In the genomic region with DNA sequence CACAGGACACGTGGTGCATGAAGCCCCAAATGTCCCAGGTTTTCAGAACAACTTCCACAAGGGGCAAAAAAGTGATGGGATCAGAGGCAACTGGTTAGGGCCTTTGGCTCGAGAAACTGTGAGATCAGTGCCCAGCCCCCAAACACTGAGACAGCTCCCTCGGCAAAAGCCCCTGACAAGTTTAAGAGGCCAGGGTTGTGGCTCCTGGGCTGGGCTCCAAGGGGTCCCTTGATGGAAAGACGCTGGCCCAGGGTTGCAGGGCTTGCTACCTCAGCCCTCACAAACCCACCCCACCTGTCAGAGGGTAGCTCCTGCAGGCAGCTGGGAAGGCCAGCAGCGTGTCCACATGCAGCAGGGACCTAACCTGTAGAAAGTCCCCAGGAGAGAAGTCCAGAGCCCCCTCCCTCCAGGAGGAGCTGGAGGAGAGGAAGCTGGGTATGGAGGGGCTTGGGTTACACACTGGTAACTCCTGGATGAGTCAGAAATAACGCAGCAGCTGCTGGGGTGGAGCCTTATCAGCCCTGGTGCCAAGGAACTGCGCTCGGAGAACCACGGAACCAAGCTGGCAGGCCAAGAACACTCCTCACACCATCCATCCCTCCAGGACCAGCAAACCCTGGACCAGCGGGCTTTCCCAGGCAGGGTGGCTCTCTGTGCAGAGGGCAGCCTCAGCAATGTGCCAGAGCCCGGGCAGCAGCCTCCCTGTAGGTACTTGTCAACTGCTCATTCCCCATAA, we compare ENCODE assay signal across 13 cellular contexts. TPM values are rescaled to one million over a fixed set of nuclear protein-coding genes. Genes with fewer than 3 reads are reported as not detected.
DNase-seq lines count a peak whose midpoint lies in the region; ATAC-seq and TF ChIP-seq lines count a peak whose summit lies in the region.
"Had no signal": no experiment of that assay in that cellular context is flagged by ENCODE, and none has a peak within 500 bp of the region (broad histone marks: within the 10 kb centered on the region; RNA-seq: fewer than 3 reads in every experiment).

No MANE protein-coding gene starts in this region.

- H3K4me1 ChIP-seq in breast epithelium, result no peaks in the 10 kb centered on the region
- peaks cover 27% of the 10 kb centered on the region for H3K4me1 ChIP-seq in SJCRH30
- H3K4me1 ChIP-seq: Caco-2 had no signal

- H3K27me3 ChIP-seq in breast epithelium (no peaks in the 10 kb centered on the region), SJCRH30 (no peaks in the 10 kb centered on the region)

- TF ChIP-seq POLR2A in breast epithelium (IDR thresholded peaks at IDR 0.05), result no peak

- H3K4me3 ChIP-seq in breast epithelium, result no peak overlapping the region
- H3K4me3 ChIP-seq in SJCRH30, result peak overlapping the region; percentile 12
- no peak overlapping the region for H3K4me3 ChIP-seq in fibroblast of pulmonary artery (replicated peaks; ENCODE audit: low read depth, low read length)

- BruUV-seq in MCF 10A (replicated peaks; lab: Mats Ljungman, UMichigan), result no TSS peak

- no peak for TF ChIP-seq CTCF in MCF 10A (IDR thresholded peaks at IDR 0.05; ENCODE audit: unreplicated experiment)
- TF ChIP-seq CTCF in breast epithelium (IDR thresholded peaks at IDR 0.05), result no peak
- no peak for TF ChIP-seq CTCF in fibroblast of pulmonary artery (IDR thresholded peaks at IDR 0.05; ENCODE audit: low read length, missing control alignments)

- no peak overlapping the region for H3K27ac Mint-ChIP-seq in MCF 10A (ENCODE audit: low read depth, unreplicated experiment)
- H3K27ac Mint-ChIP-seq: activated CD4-positive, alpha-beta T cell treated with anti-CD3 and anti-CD28 coated beads, Interleukin-2, amount 10 ng/mL, durations not matched to agents 7 days and 5 days; activated T-cell treated with anti-CD3 and anti-CD28 coated beads, Interleukin-2, amount 50 U/mL, for 72 hours had no signal

- no peak overlapping the region for H3K4me3 Mint-ChIP-seq in MCF 10A (ENCODE audit: unreplicated experiment)
- H3K4me3 Mint-ChIP-seq: activated CD4-positive, alpha-beta T cell treated with anti-CD3 and anti-CD28 coated beads, Interleukin-2, amount 10 ng/mL, durations not matched to agents 7 days and 5 days; activated T-cell treated with anti-CD3 and anti-CD28 coated beads, Interleukin-2, amount 50 U/mL, for 72 hours had no signal

- H3K9me3 Mint-ChIP-seq in MCF 10A (ENCODE audit: unreplicated experiment), result no peaks in the 10 kb centered on the region
- H3K9me3 Mint-ChIP-seq: activated CD4-positive, alpha-beta T cell treated with anti-CD3 and anti-CD28 coated beads, Interleukin-2, amount 10 ng/mL, durations not matched to agents 7 days and 5 days; activated T-cell treated with anti-CD3 and anti-CD28 coated beads, Interleukin-2, amount 50 U/mL, for 72 hours had no signal

- no peaks in the 10 kb centered on the region for H3K36me3 ChIP-seq in breast epithelium
- H3K36me3 ChIP-seq in SJCRH30, result no peaks in the 10 kb centered on the region

- no peak for ATAC-seq in HG02678 (IDR thresholded peaks at IDR 0.05; ENCODE audit: unreplicated experiment)
- ATAC-seq: activated T-cell treated with anti-CD3 and anti-CD28 coated beads, Interleukin-2, amount 50 U/mL, for 72 hours; Panc1 had no signal

- DNase-seq in MCF 10A (ENCODE audit: unreplicated experiment), result peak; percentile 34
- no peak for DNase-seq in breast epithelium (ENCODE audit: low spot score in 2 of 2)
- DNase-seq in SJCRH30, result peak; percentile 85 to 88
- peak; percentile 28 for DNase-seq in fibroblast of pulmonary artery (ENCODE audit: low read depth)
- no peak for DNase-seq in NCI-H146 (lab: John Stamatoyannopoulos, UW)
- DNase-seq in DMS153 treated with DMSO at 0.1 percent for 48 hours (lab: John Stamatoyannopoulos, UW; ENCODE audit: unreplicated experiment), result no peak
- DNase-seq in activated CD8-positive, alpha-beta memory T cell treated with anti-CD3 and anti-CD28 coated beads, Interleukin-2, amount 50 U/mL, for 4 hours, result no peak
- DNase-seq: activated CD4-positive, alpha-beta T cell treated with anti-CD3 and anti-CD28 coated beads, Interleukin-2, amount 10 ng/mL, durations not matched to agents 7 days and 5 days; activated T-cell treated with anti-CD3 and anti-CD28 coated beads, Interleukin-2, amount 50 U/mL, for 72 hours; Caco-2; T-helper 2 cell had no signal

- H3K27ac ChIP-seq in breast epithelium (no peak overlapping the region), SJCRH30 (peak overlapping the region; percentile 46)

- CTCF ChIA-PET in MCF 10A (lab: Yijun Ruan, JAX), result interaction anchor here (0.6 to 12.6 kb wide), 11 partner anchors 8 to 463 kb away, joined by 3 to 190 read pairs (median 5); partner anchors contain the start of genes LZIC and NMNAT1

- POLR2A ChIA-PET in MCF 10A (lab: Yijun Ruan, JAX), result interaction anchor here (0.7 to 3.5 kb wide), 6 partner anchors 18 to 107 kb away, joined by 3 to 19 read pairs (median 6); partner anchors contain the start of genes CTNNBIP1, LZIC and NMNAT1

- H3K9me3 ChIP-seq in breast epithelium (no peaks in the 10 kb centered on the region), SJCRH30 (replicated peaks) (no peaks in the 10 kb centered on the region)
- H3K9me3 ChIP-seq: Caco-2 had no signal

- intact Hi-C loops in MCF 10A (cut with micrococcal nuclease), result no loop called here
- intact Hi-C loops in breast epithelium (cut with DNase I; ENCODE audit: low total_unique reads), result no loop called here

- H3K36me3 Mint-ChIP-seq in MCF 10A (ENCODE audit: insufficient read depth, unreplicated experiment), result peaks cover 24% of the 10 kb centered on the region

- H3K4me1 Mint-ChIP-seq in MCF 10A (ENCODE audit: insufficient read depth, unreplicated experiment), result no peaks in the 10 kb centered on the region

- H3K27me3 Mint-ChIP-seq in MCF 10A (ENCODE audit: insufficient read depth, unreplicated experiment), result no peaks in the 10 kb centered on the region
- H3K27me3 Mint-ChIP-seq: activated CD4-positive, alpha-beta T cell treated with anti-CD3 and anti-CD28 coated beads, Interleukin-2, amount 10 ng/mL, durations not matched to agents 7 days and 5 days had no signal

RNA-seq across cellular contexts. Expression of gene CTNNBIP1, which starts 37.5 kb away (rescaled TPM):
- 31.3 and 31.4 TPM in 2 replicates for total RNA-seq in MCF 10A (2022)
- 10 to 100 TPM; 25.9 to 37.9 (median 29.5) TPM for total RNA-seq in breast epithelium
- 32.9 and 35.3 TPM in 2 replicates for total RNA-seq in SJCRH30 (2014; rRNA removed; shearing (Covaris generic))

RNA-seq across cellular contexts. Expression of gene CLSTN1, which starts 48.8 kb away (rescaled TPM):
- total RNA-seq in MCF 10A (2022), result 98.5 and 106 TPM in 2 replicates
- total RNA-seq in breast epithelium, result 10 to 100 TPM; 25.4 to 47.5 (median 42.3) TPM
- total RNA-seq in SJCRH30 (2014; rRNA removed; shearing (Covaris generic)), result 50.5 and 52.4 TPM in 2 replicates

Comparison
In these comparisons a context has a peak if more than half of its experiments do, and no peak if none do; other contexts are left out.
1. DNase-seq: peak in MCF 10A (single experiment), SJCRH30 (2 of 2) and fibroblast of pulmonary artery (single experiment); none in breast epithelium (0 of 2), NCI-H146 (single experiment), DMS153 treated with DMSO at 0.1 percent for 48 hours (single experiment) and activated CD8-positive, alpha-beta memory T cell treated with anti-CD3 and anti-CD28 coated beads, Interleukin-2, amount 50 U/mL, for 4 hours (single experiment).